1 cellular context compared by ENCODE assay signal in genomic region chr6:28943557-28944411, GRCh38.
TF ChIP-seq lines count a peak whose summit lies in the region.

No MANE protein-coding gene starts in this region.

TF ChIP-seq in HepG2, 621 proteins besides CTCF, POLR2A, EP300 and RAD21 (continued from another document and continues in another):
- no peak for TF ChIP-seq ZBTB1 (CRISPR knock-in tag; IDR thresholded peaks at IDR 0.05; ENCODE audit: borderline replicate concordance)
- TF ChIP-seq HMGA1 (CRISPR knock-in tag; conservative IDR thresholded peaks at IDR 0.05) = no peak
- TF ChIP-seq, protein P1, sequence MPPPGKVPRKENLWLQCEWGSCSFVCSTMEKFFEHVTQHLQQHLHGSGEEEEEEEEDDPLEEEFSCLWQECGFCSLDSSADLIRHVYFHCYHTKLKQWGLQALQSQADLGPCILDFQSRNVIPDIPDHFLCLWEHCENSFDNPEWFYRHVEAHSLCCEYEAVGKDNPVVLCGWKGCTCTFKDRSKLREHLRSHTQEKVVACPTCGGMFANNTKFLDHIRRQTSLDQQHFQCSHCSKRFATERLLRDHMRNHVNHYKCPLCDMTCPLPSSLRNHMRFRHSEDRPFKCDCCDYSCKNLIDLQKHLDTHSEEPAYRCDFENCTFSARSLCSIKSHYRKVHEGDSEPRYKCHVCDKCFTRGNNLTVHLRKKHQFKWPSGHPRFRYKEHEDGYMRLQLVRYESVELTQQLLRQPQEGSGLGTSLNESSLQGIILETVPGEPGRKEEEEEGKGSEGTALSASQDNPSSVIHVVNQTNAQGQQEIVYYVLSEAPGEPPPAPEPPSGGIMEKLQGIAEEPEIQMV (CRISPR knock-in tag; IDR thresholded peaks at IDR 0.05; ENCODE audit: low read depth) = peak; percentile 70; the same call in 1 of the 2 replicates
- TF ChIP-seq ZNF564 (CRISPR knock-in tag; IDR thresholded peaks at IDR 0.05) = 0 out of 2 replicates have a peak, but pooled peaks have one; percentile 44
- peak; percentile 62; the same call in 1 of the 2 replicates for TF ChIP-seq ZNF264 (CRISPR knock-in tag; IDR thresholded peaks at IDR 0.05)
- TF ChIP-seq, protein P2, sequence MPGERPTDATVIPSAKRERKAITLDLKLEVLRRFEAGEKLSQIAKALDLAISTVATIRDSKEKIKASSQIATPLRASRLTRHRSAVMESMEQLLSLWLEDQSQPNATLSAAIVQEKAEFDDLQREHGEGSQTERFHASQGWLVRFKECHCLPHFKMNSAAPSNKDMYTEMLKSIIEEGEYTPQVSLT (CRISPR knock-in tag; IDR thresholded peaks at IDR 0.05; ENCODE audit: borderline replicate concordance, low read depth) = no peak
- TF ChIP-seq, protein P3, sequence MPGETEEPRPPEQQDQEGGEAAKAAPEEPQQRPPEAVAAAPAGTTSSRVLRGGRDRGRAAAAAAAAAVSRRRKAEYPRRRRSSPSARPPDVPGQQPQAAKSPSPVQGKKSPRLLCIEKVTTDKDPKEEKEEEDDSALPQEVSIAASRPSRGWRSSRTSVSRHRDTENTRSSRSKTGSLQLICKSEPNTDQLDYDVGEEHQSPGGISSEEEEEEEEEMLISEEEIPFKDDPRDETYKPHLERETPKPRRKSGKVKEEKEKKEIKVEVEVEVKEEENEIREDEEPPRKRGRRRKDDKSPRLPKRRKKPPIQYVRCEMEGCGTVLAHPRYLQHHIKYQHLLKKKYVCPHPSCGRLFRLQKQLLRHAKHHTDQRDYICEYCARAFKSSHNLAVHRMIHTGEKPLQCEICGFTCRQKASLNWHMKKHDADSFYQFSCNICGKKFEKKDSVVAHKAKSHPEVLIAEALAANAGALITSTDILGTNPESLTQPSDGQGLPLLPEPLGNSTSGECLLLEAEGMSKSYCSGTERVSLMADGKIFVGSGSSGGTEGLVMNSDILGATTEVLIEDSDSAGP (CRISPR knock-in tag; IDR thresholded peaks at IDR 0.05; ENCODE audit: borderline replicate concordance) = peak; percentile 73
- TF ChIP-seq KAT7 (CRISPR knock-in tag; IDR thresholded peaks at IDR 0.05; ENCODE audit: borderline replicate concordance) = no peak; the same call in none of the 2 replicates
- no peak for TF ChIP-seq U2AF2 (IDR thresholded peaks at IDR 0.05; ENCODE audit: low read depth, low read length)
- no peak for TF ChIP-seq ZFP62 (CRISPR knock-in tag; IDR thresholded peaks at IDR 0.05)
- TF ChIP-seq ZFP1 (CRISPR knock-in tag; IDR thresholded peaks at IDR 0.05) = no peak
- TF ChIP-seq ZBTB7A (CRISPR knock-in tag; IDR thresholded peaks at IDR 0.05) = no peak
- TF ChIP-seq NFKBIZ (CRISPR knock-in tag; IDR thresholded peaks at IDR 0.05) = peak; percentile 77
- TF ChIP-seq HOXA3 (CRISPR knock-in tag; IDR thresholded peaks at IDR 0.05) = peak; percentile 70; the same call in 1 of the 2 replicates
- TF ChIP-seq, protein P4, sequence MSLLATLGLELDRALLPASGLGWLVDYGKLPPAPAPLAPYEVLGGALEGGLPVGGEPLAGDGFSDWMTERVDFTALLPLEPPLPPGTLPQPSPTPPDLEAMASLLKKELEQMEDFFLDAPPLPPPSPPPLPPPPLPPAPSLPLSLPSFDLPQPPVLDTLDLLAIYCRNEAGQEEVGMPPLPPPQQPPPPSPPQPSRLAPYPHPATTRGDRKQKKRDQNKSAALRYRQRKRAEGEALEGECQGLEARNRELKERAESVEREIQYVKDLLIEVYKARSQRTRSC (CRISPR knock-in tag; IDR thresholded peaks at IDR 0.05; ENCODE audit: low read depth) = no peak
- TF ChIP-seq ZSCAN20 (CRISPR knock-in tag; IDR thresholded peaks at IDR 0.05; ENCODE audit: borderline replicate concordance) = no peak
- TF ChIP-seq ZNF350 (CRISPR knock-in tag; IDR thresholded peaks at IDR 0.05; ENCODE audit: borderline replicate concordance, low read depth) = peak; percentile 81
- peak; percentile 47; the same call in 1 of the 2 replicates for TF ChIP-seq PHF8 (CRISPR knock-in tag; IDR thresholded peaks at IDR 0.05)
- TF ChIP-seq ZGPAT (CRISPR knock-in tag; IDR thresholded peaks at IDR 0.05) = peak; percentile 71
- 0 out of 2 replicates have a peak, but pooled peaks have one; percentile 17 for TF ChIP-seq MLXIP (CRISPR knock-in tag; IDR thresholded peaks at IDR 0.05; ENCODE audit: borderline replicate concordance)
- TF ChIP-seq ZNF737 (CRISPR knock-in tag; IDR thresholded peaks at IDR 0.05; ENCODE audit: borderline replicate concordance) = no peak; the same call in 1 of the 2 replicates
- peak; percentile 14; the same call in 1 of the 2 replicates for TF ChIP-seq ZNF710 (CRISPR knock-in tag; IDR thresholded peaks at IDR 0.05; ENCODE audit: borderline replicate concordance)
- TF ChIP-seq BCL6 (CRISPR knock-in tag; IDR thresholded peaks at IDR 0.05) = 0 out of 2 replicates have a peak, but pooled peaks have one; percentile 8
- TF ChIP-seq ZNF546 (CRISPR knock-in tag; conservative IDR thresholded peaks at IDR 0.05) = peak; percentile 79; the same call in 1 of the 2 replicates
- no peak for TF ChIP-seq TFE3 (CRISPR knock-in tag; IDR thresholded peaks at IDR 0.05)
- TF ChIP-seq ZNF609 (CRISPR knock-in tag; IDR thresholded peaks at IDR 0.05; ENCODE audit: borderline replicate concordance) = peak; percentile 48; the same call in 1 of the 2 replicates
- TF ChIP-seq, protein P5, sequence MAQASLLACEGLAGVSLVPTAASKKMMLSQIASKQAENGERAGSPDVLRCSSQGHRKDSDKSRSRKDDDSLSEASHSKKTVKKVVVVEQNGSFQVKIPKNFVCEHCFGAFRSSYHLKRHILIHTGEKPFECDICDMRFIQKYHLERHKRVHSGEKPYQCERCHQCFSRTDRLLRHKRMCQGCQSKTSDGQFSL (CRISPR knock-in tag; IDR thresholded peaks at IDR 0.05) = no peak
- peak; percentile 31; the same call in 1 of the 2 replicates for TF ChIP-seq STAG1 (CRISPR knock-in tag; IDR thresholded peaks at IDR 0.05)
- no peak for TF ChIP-seq ZUFSP (CRISPR knock-in tag; IDR thresholded peaks at IDR 0.05; ENCODE audit: borderline replicate concordance)
- TF ChIP-seq ESRRA (CRISPR knock-in tag; IDR thresholded peaks at IDR 0.05; ENCODE audit: low read depth) = 0 out of 2 replicates have a peak, but pooled peaks have one; percentile 34
- TF ChIP-seq, protein P6, sequence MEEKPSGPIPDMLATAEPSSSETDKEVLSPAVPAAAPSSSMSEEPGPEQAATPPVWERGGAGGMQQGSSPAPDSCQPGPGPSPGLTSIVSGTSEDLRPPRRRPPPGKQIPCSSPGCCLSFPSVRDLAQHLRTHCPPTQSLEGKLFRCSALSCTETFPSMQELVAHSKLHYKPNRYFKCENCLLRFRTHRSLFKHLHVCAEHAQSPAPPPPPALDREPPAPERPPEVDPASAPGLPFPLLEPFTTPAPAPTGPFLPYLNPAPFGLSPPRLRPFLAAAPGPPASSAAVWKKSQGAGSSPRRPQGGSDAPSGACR (CRISPR knock-in tag; IDR thresholded peaks at IDR 0.05) = peak; percentile 86; the same call in 1 of the 2 replicates
